Comparison of ENCODE assay signal across 18 cellular contexts in genomic region chr18:46401486-46402115, GRCh38.
A peak's percentile ranks its signal among the peaks of the same experiment; 100 is the strongest.
DNase-seq lines count a peak whose midpoint lies in the region; ATAC-seq and TF ChIP-seq lines count a peak whose summit lies in the region.
"Had no signal": no experiment of that assay in that cellular context is flagged by ENCODE, and none has a peak within 500 bp of the region (broad histone marks: within the 10 kb centered on the region; RNA-seq: fewer than 3 reads in every experiment).

No MANE protein-coding gene starts in this region.

- no peak for ATAC-seq in GM18861 (IDR thresholded peaks at IDR 0.05; ENCODE audit: unreplicated experiment)
- ATAC-seq: CD8-positive, alpha-beta T cell; HCT116; T-cell had no signal

- no peak overlapping the region for H3K4me3 Mint-ChIP-seq in endothelial cell (ENCODE audit: unreplicated experiment)
- H3K4me3 Mint-ChIP-seq: CD8-positive, alpha-beta T cell; T-cell had no signal

- peaks cover 16% of the 10 kb centered on the region for H3K27me3 Mint-ChIP-seq in endothelial cell (ENCODE audit: unreplicated experiment)

- H3K9me3 Mint-ChIP-seq in endothelial cell (ENCODE audit: unreplicated experiment): no peaks in the 10 kb centered on the region
- H3K9me3 Mint-ChIP-seq: CD8-positive, alpha-beta T cell; T-cell had no signal

- H3K36me3 Mint-ChIP-seq in endothelial cell (ENCODE audit: low read depth, unreplicated experiment): no peaks in the 10 kb centered on the region
- H3K36me3 Mint-ChIP-seq: CD8-positive, alpha-beta T cell; T-cell had no signal

- DNase-seq in DMS79 (lab: John Stamatoyannopoulos, UW): peak; percentile 93
- DNase-seq in NCI-H1092 (lab: John Stamatoyannopoulos, UW): peak; percentile 24
- peak; percentile 22 for DNase-seq in NCI-H2196 (lab: John Stamatoyannopoulos, UW; ENCODE audit: unreplicated experiment)
- DNase-seq in choroid plexus epithelial cell (ENCODE audit: low read depth): peak; percentile 37
- no peak for DNase-seq in stimulated activated CD4-positive, alpha-beta T cell treated with anti-CD3 and anti-CD28 coated beads, Interleukin-2, amount 100 ng/mL, for 48 hours
- DNase-seq in SHP77 (lab: John Stamatoyannopoulos, UW): no peak
- no peak for DNase-seq in endothelial cell (ENCODE audit: low spot score)
- DNase-seq: CD8-positive, alpha-beta T cell; DND-41; GDM1; Kasumi-1; NCI-H1436; RPMI8226; T-cell; T1000 had no signal

- H3K4me1 Mint-ChIP-seq in endothelial cell (ENCODE audit: unreplicated experiment): peaks cover 14% of the 10 kb centered on the region

- H3K4me3 ChIP-seq in choroid plexus epithelial cell (ENCODE audit: low read depth, low read length): no peak overlapping the region
- H3K4me3 ChIP-seq: GM23248 had no signal

- no peak for TF ChIP-seq CTCF in choroid plexus epithelial cell (conservative IDR thresholded peaks at IDR 0.05; ENCODE audit: low read depth, low read length)
- no peak for TF ChIP-seq CTCF in endothelial cell (IDR thresholded peaks at IDR 0.05; ENCODE audit: unreplicated experiment)

- no peak overlapping the region for H3K27ac Mint-ChIP-seq in endothelial cell (ENCODE audit: unreplicated experiment)
- H3K27ac Mint-ChIP-seq: CD8-positive, alpha-beta T cell; T-cell had no signal

Comparison
In these comparisons a context has a peak if more than half of its experiments do, and no peak if none do; other contexts are left out.
1. DNase-seq: peak in DMS79 (single experiment), NCI-H1092 (single experiment), NCI-H2196 (single experiment) and choroid plexus epithelial cell (single experiment); none in stimulated activated CD4-positive, alpha-beta T cell treated with anti-CD3 and anti-CD28 coated beads, Interleukin-2, amount 100 ng/mL, for 48 hours (0 of 2), SHP77 (0 of 2) and endothelial cell (single experiment).